In genomic region chr10:47047577-47048532, GRCh38 we compare ENCODE assay signal across 8 cellular contexts.
DNase-seq lines count a peak whose midpoint lies in the region; ATAC-seq and TF ChIP-seq lines count a peak whose summit lies in the region.

No MANE protein-coding gene starts in this region.

- intact Hi-C loops in upper lobe of right lung (cut with DNase I) = loop anchor here (10.0 kb wide), 1 partner anchor 267 kb away; no protein-coding TSS in a partner anchor

- no peaks in the 10 kb centered on the region for H3K36me3 ChIP-seq in gastroesophageal sphincter
- no peaks in the 10 kb centered on the region for H3K36me3 ChIP-seq in trophoblast cell (ENCODE audit: control insufficient read depth in 1 of 2, insufficient read depth in 2 of 2, low read length in 2 of 2)
- no peaks in the 10 kb centered on the region for H3K36me3 ChIP-seq in upper lobe of right lung

- DNase-seq in G401 (ENCODE audit: low spot score) (peak; percentile 5), HS-27A (ENCODE audit: low read depth) (peak; percentile 12), SK-N-DZ (ENCODE audit: low spot score) (peak; percentile 15), trophoblast cell (peak; percentile 71 to 93), upper lobe of right lung (peak; percentile 88)
- DNase-seq in activated gamma-delta T cell treated with anti-CD3 and anti-CD28 coated beads, Interleukin-2, amount 50 U/mL, for 16 hours (ENCODE audit: low read depth) = peak; percentile 55

- in situ Hi-C loops in G401 (cut with HindIII; ENCODE audit: low sequenced_read_pairs) = no loop called here

- no peak overlapping the region for H3K23ac ChIP-seq in trophoblast cell (ENCODE audit: low read length)

- no peak overlapping the region for H3K4ac ChIP-seq in trophoblast cell (ENCODE audit: low read depth, low read length)

- no peak overlapping the region for H2BK5ac ChIP-seq in trophoblast cell (ENCODE audit: low read depth, low read length, poor library complexity)

- H3K9me3 ChIP-seq in gastroesophageal sphincter (no peaks in the 10 kb centered on the region), trophoblast cell (ENCODE audit: insufficient read depth, low read depth, low read length) (no peaks in the 10 kb centered on the region), upper lobe of right lung (no peaks in the 10 kb centered on the region)

- WGBS in gastroesophageal sphincter (ENCODE audit: low coverage in 1 of 2), 2 donors = 30% methylated on average over 8 of the region's 15 CpGs; no CpG with 5 or more reads in 1 of the 2 donors
- no CpG with 5 or more reads among the region's 15 CpGs for WGBS in trophoblast cell (ENCODE audit: extremely low coverage, insufficient coverage, insufficient read length)

- H2BK12ac ChIP-seq in trophoblast cell (ENCODE audit: low read length) = no peak overlapping the region

- no peak overlapping the region for H3K27ac ChIP-seq in gastroesophageal sphincter
- H3K27ac ChIP-seq in trophoblast cell (ENCODE audit: low read depth, low read length) = no peak overlapping the region
- H3K27ac ChIP-seq in upper lobe of right lung = no peak overlapping the region

- peak in 3 of 4 experiments; percentile 71 to 83 (median 83) for TF ChIP-seq CTCF in gastroesophageal sphincter (IDR thresholded peaks at IDR 0.05)
- TF ChIP-seq CTCF in upper lobe of right lung (IDR thresholded peaks at IDR 0.05) = peak; percentile 90

- no peak overlapping the region for H4K8ac ChIP-seq in trophoblast cell (ENCODE audit: low read depth, low read length)

- no peak overlapping the region for H3K14ac ChIP-seq in trophoblast cell (ENCODE audit: low read length)

- no peak overlapping the region for H3K9ac ChIP-seq in trophoblast cell (ENCODE audit: low read length)

- no peaks in the 10 kb centered on the region for H3K79me2 ChIP-seq in trophoblast cell (ENCODE audit: control insufficient read depth, insufficient read depth, low read length, poor library complexity)

- H3K4me3 ChIP-seq in gastroesophageal sphincter (no peak overlapping the region), trophoblast cell (ENCODE audit: low read depth, low read length) (no peak overlapping the region), upper lobe of right lung (no peak overlapping the region)

- H3K18ac ChIP-seq in trophoblast cell (ENCODE audit: low read length) = no peak overlapping the region

- H2AFZ ChIP-seq in trophoblast cell (ENCODE audit: insufficient read depth, low read length, poor library complexity) = no peak overlapping the region

- no peaks in the 10 kb centered on the region for H3K79me1 ChIP-seq in trophoblast cell (ENCODE audit: low read length)

- H4K12ac ChIP-seq in trophoblast cell (ENCODE audit: low read depth, low read length) = no peak overlapping the region

- H2AK5ac ChIP-seq in trophoblast cell (ENCODE audit: low read length) = no peak overlapping the region

- no peak overlapping the region for H4K91ac ChIP-seq in trophoblast cell (ENCODE audit: low read depth, low read length)

- H2BK120ac ChIP-seq in trophoblast cell (ENCODE audit: insufficient read depth, low read length, poor library complexity) = no peak overlapping the region

- H3K4me2 ChIP-seq in trophoblast cell (ENCODE audit: low read length) = no peak overlapping the region

- TF ChIP-seq POLR2A in gastroesophageal sphincter (IDR thresholded peaks at IDR 0.05) = no peak

- TF ChIP-seq EP300 in gastroesophageal sphincter (IDR thresholded peaks at IDR 0.05) = no peak

- peaks cover 0 to 10% (median 0%) of the 10 kb centered on the region in 3 donors for H3K4me1 ChIP-seq in gastroesophageal sphincter
- H3K4me1 ChIP-seq in trophoblast cell (ENCODE audit: control insufficient read depth in 1 of 2, insufficient read depth in 2 of 2, low read length in 2 of 2) = no peaks in the 10 kb centered on the region
- peaks cover 8% of the 10 kb centered on the region for H3K4me1 ChIP-seq in upper lobe of right lung

- ATAC-seq in gastroesophageal sphincter (peak; percentile 26), upper lobe of right lung (peak; percentile 83), GM19455 (IDR thresholded peaks at IDR 0.05; ENCODE audit: unreplicated experiment) (no peak)

- H3K27me3 ChIP-seq in gastroesophageal sphincter (no peaks in the 10 kb centered on the region), trophoblast cell (ENCODE audit: insufficient read depth, low read length) (no peaks in the 10 kb centered on the region), upper lobe of right lung (no peaks in the 10 kb centered on the region)

Comparison
In these comparisons a context has a peak if more than half of its experiments do, and no peak if none do; other contexts are left out.
1. DNase-seq: peak in every context shown above with its lines; median percentile 88 in upper lobe of right lung; 82 in trophoblast cell; 55 in activated gamma-delta T cell treated with anti-CD3 and anti-CD28 coated beads, Interleukin-2, amount 50 U/mL, for 16 hours; 15 in SK-N-DZ; 12 in HS-27A; 5 in G401.